12 cellular contexts compared by ENCODE assay signal in genomic region chr4:125728568-125728967, GRCh38.
DNase-seq lines count a peak whose midpoint lies in the region; ATAC-seq and TF ChIP-seq lines count a peak whose summit lies in the region.
"Had no signal": no experiment of that assay in that cellular context is flagged by ENCODE, and none has a peak within 500 bp of the region (broad histone marks: within the 10 kb centered on the region; RNA-seq: fewer than 3 reads in every experiment).

No MANE protein-coding gene starts in this region.

- no peaks in the 10 kb centered on the region for H3K27me3 ChIP-seq in lower lobe of right lung (ENCODE audit: low read depth)
- no peaks in the 10 kb centered on the region for H3K27me3 ChIP-seq in A673 (replicated peaks; ENCODE audit: insufficient read depth, low read depth, low read length, poor library complexity)

- CTCF ChIA-PET in A673 (lab: Charles Lee), result no interaction called here

- BruUV-seq in A673 (replicated peaks; lab: Mats Ljungman, UMichigan), result no TSS peak

- no peak overlapping the region for H3K4me3 ChIP-seq in choroid plexus epithelial cell (ENCODE audit: low read depth, low read length)
- H3K4me3 ChIP-seq in lower lobe of right lung, result no peak overlapping the region
- H3K4me3 ChIP-seq in A673 (ENCODE audit: low read depth, low read length, poor library complexity, severe bottlenecking), result no peak overlapping the region

- peaks cover 3% of the 10 kb centered on the region for H3K4me1 ChIP-seq in lower lobe of right lung
- H3K4me1 ChIP-seq in A673 (ENCODE audit: insufficient read depth, low read length, poor library complexity, severe bottlenecking), result no peaks in the 10 kb centered on the region
- H3K4me1 ChIP-seq: parathyroid adenoma had no signal

- TF ChIP-seq RAD21 in Ishikawa (IDR thresholded peaks at IDR 0.05; ENCODE audit: low read depth), result no peak

- TF ChIP-seq CTCF in choroid plexus epithelial cell (conservative IDR thresholded peaks at IDR 0.05; ENCODE audit: low read depth, low read length) (no peak), lower lobe of right lung (IDR thresholded peaks at IDR 0.05) (no peak), A673 (conservative IDR thresholded peaks at IDR 0.05; ENCODE audit: low read depth, low read length) (no peak)

- no peaks in the 10 kb centered on the region for H3K36me3 ChIP-seq in lower lobe of right lung
- H3K36me3 ChIP-seq in A673 (ENCODE audit: insufficient read depth, low read length, poor library complexity, severe bottlenecking), result no peaks in the 10 kb centered on the region

- no peak for TF ChIP-seq EP300 in Ishikawa (IDR thresholded peaks at IDR 0.05; ENCODE audit: borderline replicate concordance)

- POLR2A ChIA-PET in A673 (lab: Charles Lee; ENCODE audit: low non-redundant PET), result no interaction called here

- H3K9me3 ChIP-seq in lower lobe of right lung, result no peaks in the 10 kb centered on the region
- no peaks in the 10 kb centered on the region for H3K9me3 ChIP-seq in A673 (ENCODE audit: low read depth, low read length, poor library complexity, severe bottlenecking)

- peak; percentile 81 for DNase-seq in AG08396 (ENCODE audit: low spot score)
- peak; percentile 98 for DNase-seq in choroid plexus epithelial cell (ENCODE audit: low read depth)
- no peak for DNase-seq in lower lobe of right lung
- DNase-seq in A673 (ENCODE audit: low spot score), result no peak
- DNase-seq in NCI-H2227 (lab: John Stamatoyannopoulos, UW; ENCODE audit: unreplicated experiment), result no peak
- DNase-seq in NCI-H1694 (lab: John Stamatoyannopoulos, UW), result no peak
- DNase-seq: caudate nucleus, GOT3, NCI-H2171 treated with DMSO at 0.1 percent for 48 hours had no signal

- intact Hi-C loops in lower lobe of right lung (cut with DNase I), result no loop called here
- intact Hi-C loops in A673 (cut with micrococcal nuclease; ENCODE audit: unreplicated experiment), result no loop called here

- ATAC-seq in lower lobe of right lung (peak; percentile 74 to 84), HG03520 (IDR thresholded peaks at IDR 0.05; ENCODE audit: unreplicated experiment) (no peak)

- no peak overlapping the region for H3K27ac ChIP-seq in lower lobe of right lung
- H3K27ac ChIP-seq in A673 (ENCODE audit: low read depth, low read length, poor library complexity, severe bottlenecking), result no peak overlapping the region
- H3K27ac ChIP-seq: parathyroid adenoma had no signal

TF ChIP-seq in Ishikawa, 13 proteins besides CTCF, POLR2A, EP300 and RAD21:
- no peak for TF ChIP-seq TCF12 (IDR thresholded peaks at IDR 0.05; ENCODE audit: low read depth)
- 0 out of 2 replicates have a peak, but pooled peaks have one; percentile 23 for TF ChIP-seq TEAD4 (IDR thresholded peaks at IDR 0.05)

Comparison
In these comparisons a context has a peak if more than half of its experiments do, and no peak if none do; other contexts are left out.
1. DNase-seq: peak in AG08396 (single experiment) and choroid plexus epithelial cell (single experiment); none in lower lobe of right lung (single experiment), A673 (single experiment), NCI-H2227 (single experiment) and NCI-H1694 (single experiment).